In genomic region chr9:113511047-113511521, GRCh38 we compare ENCODE assay signal across 11 cellular contexts. TPM values are rescaled to one million over a fixed set of nuclear protein-coding genes. Genes with fewer than 3 reads are reported as not detected.
DNase-seq lines count a peak whose midpoint lies in the region.
"Had no signal": no experiment of that assay in that cellular context is flagged by ENCODE, and none has a peak within 500 bp of the region (broad histone marks: within the 10 kb centered on the region; RNA-seq: fewer than 3 reads in every experiment).

No MANE protein-coding gene starts in this region.

- H3K36me3 ChIP-seq in BLaER1 treated with 17β-estradiol and CSF1 and Interleukin-3, amounts not matched to agents 10 nM and 100 nM = no peaks in the 10 kb centered on the region
- no peaks in the 10 kb centered on the region for H3K36me3 ChIP-seq in mucosa of stomach (ENCODE audit: control insufficient read depth, insufficient read depth, low read length)
- H3K36me3 ChIP-seq: breast epithelium, SJCRH30 had no signal

- H3K9ac ChIP-seq in BLaER1 treated with 17β-estradiol and CSF1 and Interleukin-3, amounts not matched to agents 10 nM and 100 nM = no peak overlapping the region
- H3K9ac ChIP-seq in mucosa of stomach (ENCODE audit: low read length) = peak overlapping the region; percentile 60

- H3K4me1 ChIP-seq in BLaER1 treated with 17β-estradiol and CSF1 and Interleukin-3, amounts not matched to agents 10 nM and 100 nM = peaks cover 21 to 43% (median 34%) of the 10 kb centered on the region in 10 experiments
- H3K4me1 ChIP-seq in mucosa of stomach (ENCODE audit: control insufficient read depth, insufficient read depth, low read length) = peaks cover 42% of the 10 kb centered on the region
- H3K4me1 ChIP-seq: breast epithelium had no signal

- peaks cover 0 to 17% (median 0%) of the 10 kb centered on the region in 11 experiments; a peak in 3 of 22 replicates for H3K27me3 ChIP-seq in BLaER1 treated with 17β-estradiol and CSF1 and Interleukin-3, amounts not matched to agents 10 nM and 100 nM
- no peaks in the 10 kb centered on the region for H3K27me3 ChIP-seq in mucosa of stomach (ENCODE audit: control insufficient read depth, insufficient read depth, low read length)
- H3K27me3 ChIP-seq: breast epithelium, SJCRH30 had no signal

- H3K27ac ChIP-seq in BLaER1 treated with 17β-estradiol and CSF1 and Interleukin-3, amounts not matched to agents 10 nM and 100 nM = no peak overlapping the region
- H3K27ac ChIP-seq: breast epithelium, SJCRH30 had no signal

- DNase-seq in NCI-H1105 (lab: John Stamatoyannopoulos, UW) = peak; percentile 68
- peak; percentile 31 for DNase-seq in cerebellum (ENCODE audit: low spot score)
- no peak for DNase-seq in NCI-H1048 (lab: John Stamatoyannopoulos, UW)
- DNase-seq in GDM1 (lab: John Stamatoyannopoulos, UW) = no peak
- no peak for DNase-seq in activated CD4-positive, CD25-positive, alpha-beta regulatory T cell treated with anti-CD3 and anti-CD28 coated beads, Interleukin-2, amount 50 U/mL, for 72 hours
- no peak for DNase-seq in NCI-H1436 (lab: John Stamatoyannopoulos, UW)
- DNase-seq: NCI-H2029 treated with DMSO at 0.1 percent for 48 hours had no signal

- H3K4me2 ChIP-seq in BLaER1 treated with 17β-estradiol and CSF1 and Interleukin-3, amounts not matched to agents 10 nM and 100 nM = peak overlapping the region in 10 of 11 experiments; percentile 58 to 88 (median 82); a peak in 18 of 22 replicates

- H4K20me1 ChIP-seq in BLaER1 treated with 17β-estradiol and CSF1 and Interleukin-3, amounts not matched to agents 10 nM and 100 nM = no peaks in the 10 kb centered on the region; a peak in 1 of 22 replicates

- no peaks in the 10 kb centered on the region for H3K9me3 ChIP-seq in BLaER1 treated with 17β-estradiol and CSF1 and Interleukin-3, amounts not matched to agents 10 nM and 100 nM (replicated peaks in 1 of 11)
- no peaks in the 10 kb centered on the region for H3K9me3 ChIP-seq in mucosa of stomach (ENCODE audit: control insufficient read depth, low read length)
- H3K9me3 ChIP-seq: breast epithelium, SJCRH30 had no signal

- H3K4me3 ChIP-seq in BLaER1 treated with 17β-estradiol and CSF1 and Interleukin-3, amounts not matched to agents 10 nM and 100 nM = no peak overlapping the region
- H3K4me3 ChIP-seq in mucosa of stomach (ENCODE audit: low read length) = no peak overlapping the region
- H3K4me3 ChIP-seq: breast epithelium, SJCRH30 had no signal

RNA-seq across cellular contexts. Expression of gene RGS3, which starts 47.6 kb away (rescaled TPM):
- total RNA-seq in cerebellum = 20.6 TPM

Comparison
In these comparisons a context has a peak if more than half of its experiments do, and no peak if none do; other contexts are left out.
1. DNase-seq: peak in NCI-H1105 (single experiment) and cerebellum (single experiment); none in NCI-H1048 (single experiment), GDM1 (single experiment), activated CD4-positive, CD25-positive, alpha-beta regulatory T cell treated with anti-CD3 and anti-CD28 coated beads, Interleukin-2, amount 50 U/mL, for 72 hours (single experiment) and NCI-H1436 (single experiment).